ENCODE assay signal across 30 cellular contexts in genomic region chr4:78069309-78069708, GRCh38. TPM values are rescaled to one million over a fixed set of nuclear protein-coding genes. Genes with fewer than 3 reads are reported as not detected.
"Had no signal": no experiment of that assay in that cellular context is flagged by ENCODE, and none has a peak within 500 bp of the region (broad histone marks: within the 10 kb centered on the region; RNA-seq: fewer than 3 reads in every experiment).

No MANE protein-coding gene starts in this region.

- ATAC-seq: activated T-helper 17 cell treated with anti-CD3 and anti-CD28 coated beads, Interleukin-2, amount 50 U/mL, for 72 hours; effector memory CD8-positive, alpha-beta T cell; gastroesophageal sphincter; T-helper 17 cell had no signal

- H3K9me3 Mint-ChIP-seq: activated CD4-positive, alpha-beta memory T cell treated with anti-CD3 and anti-CD28 coated beads, Interleukin-2, amount 10 ng/mL, durations not matched to agents 7 days and 5 days; activated CD4-positive, alpha-beta T cell treated with anti-CD3 and anti-CD28 coated beads, Interleukin-2, amount 10 ng/mL, durations not matched to agents 7 days and 5 days; activated T-cell treated with anti-CD3 and anti-CD28 coated beads, Interleukin-2, amount 50 U/mL, for 24 hours; activated T-helper 17 cell treated with anti-CD3 and anti-CD28 coated beads, Interleukin-2, amount 50 U/mL, for 72 hours; effector memory CD8-positive, alpha-beta T cell; T-helper 2 cell treated with Interferon-gamma antibody and Interleukin-4, amounts not matched to agents 5 μg/mL and 100 μg/mL, for 36 hours had no signal

- H3K27me3 ChIP-seq: brain microvascular endothelial cell, esophagus squamous epithelium, gastroesophageal sphincter had no signal

- H3K36me3 ChIP-seq: brain microvascular endothelial cell, esophagus squamous epithelium, gastroesophageal sphincter had no signal

- H3K9me3 ChIP-seq: esophagus squamous epithelium, gastroesophageal sphincter had no signal

- H3K27ac Mint-ChIP-seq: activated CD4-positive, alpha-beta memory T cell treated with anti-CD3 and anti-CD28 coated beads, Interleukin-2, amount 10 ng/mL, durations not matched to agents 7 days and 5 days; activated CD4-positive, alpha-beta T cell treated with anti-CD3 and anti-CD28 coated beads, Interleukin-2, amount 10 ng/mL, durations not matched to agents 7 days and 5 days; activated naive CD8-positive, alpha-beta T cell; activated T-cell treated with anti-CD3 and anti-CD28 coated beads, Interleukin-2, amount 50 U/mL, for 24 hours; activated T-helper 17 cell treated with anti-CD3 and anti-CD28 coated beads, Interleukin-2, amount 50 U/mL, for 72 hours; effector memory CD8-positive, alpha-beta T cell; T-helper 17 cell; T-helper 2 cell treated with Interferon-gamma antibody and Interleukin-4, amounts not matched to agents 5 μg/mL and 100 μg/mL, for 36 hours had no signal

- DNase-seq: activated CD4-positive, alpha-beta memory T cell treated with anti-CD3 and anti-CD28 coated beads, Interleukin-2, amount 10 ng/mL, durations not matched to agents 7 days and 5 days; activated CD4-positive, alpha-beta T cell treated with anti-CD3 and anti-CD28 coated beads for 1 hour; activated CD4-positive, alpha-beta T cell treated with anti-CD3 and anti-CD28 coated beads for 4 hours; activated CD4-positive, alpha-beta T cell treated with anti-CD3 and anti-CD28 coated beads, Interleukin-2, amount 10 ng/mL, durations not matched to agents 7 days and 5 days; activated CD4-positive, alpha-beta T cell treated with anti-CD3 and anti-CD28 coated beads, Interleukin-2, amount 50 U/mL, for 4 hours; activated CD8-positive, alpha-beta memory T cell treated with anti-CD3 and anti-CD28 coated beads, Interleukin-2, amount 50 U/mL, for 48 hours; activated effector memory CD4-positive, alpha-beta T cell treated with Interleukin-2 at 50 U/mL for 16 hours; activated gamma-delta T cell treated with Interleukin-2 at 50 U/mL for 16 hours; activated naive CD4-positive, alpha-beta T cell treated with anti-CD3 and anti-CD28 coated beads, Interleukin-2, amount 50 U/mL, for 16 hours; activated naive CD4-positive, alpha-beta T cell treated with Interleukin-2 at 50 U/mL for 16 hours; activated T-cell treated with anti-CD3 and anti-CD28 coated beads for 4 hours; activated T-cell treated with anti-CD3 and anti-CD28 coated beads, Interleukin-2, amount 50 U/mL, for 24 hours; amniotic stem cell; anterior cingulate cortex; brain microvascular endothelial cell; caudate nucleus; cortex of kidney; dermis blood vessel endothelial cell; effector CD4-positive, alpha-beta T cell; effector memory CD8-positive, alpha-beta T cell; esophagus squamous epithelium; foreskin melanocyte; T-helper 1 cell; T-helper 17 cell; T1000 had no signal

- H3K36me3 Mint-ChIP-seq: activated naive CD8-positive, alpha-beta T cell had no signal

- H3K4me1 ChIP-seq: gastroesophageal sphincter had no signal

- H3K27ac ChIP-seq: brain microvascular endothelial cell, epithelial cell of prostate, esophagus squamous epithelium, gastroesophageal sphincter had no signal

- H3K4me3 Mint-ChIP-seq: activated CD4-positive, alpha-beta memory T cell treated with anti-CD3 and anti-CD28 coated beads, Interleukin-2, amount 10 ng/mL, durations not matched to agents 7 days and 5 days; activated CD4-positive, alpha-beta T cell treated with anti-CD3 and anti-CD28 coated beads, Interleukin-2, amount 10 ng/mL, durations not matched to agents 7 days and 5 days; activated naive CD8-positive, alpha-beta T cell; activated T-cell treated with anti-CD3 and anti-CD28 coated beads, Interleukin-2, amount 50 U/mL, for 24 hours; activated T-helper 17 cell treated with anti-CD3 and anti-CD28 coated beads, Interleukin-2, amount 50 U/mL, for 72 hours; effector memory CD8-positive, alpha-beta T cell; T-helper 17 cell; T-helper 2 cell treated with Interferon-gamma antibody and Interleukin-4, amounts not matched to agents 5 μg/mL and 100 μg/mL, for 36 hours had no signal

- H3K4me3 ChIP-seq: esophagus squamous epithelium, gastroesophageal sphincter had no signal

- H3K4me1 Mint-ChIP-seq: activated CD4-positive, alpha-beta memory T cell treated with anti-CD3 and anti-CD28 coated beads, Interleukin-2, amount 10 ng/mL, durations not matched to agents 7 days and 5 days; activated CD4-positive, alpha-beta T cell treated with anti-CD3 and anti-CD28 coated beads, Interleukin-2, amount 10 ng/mL, durations not matched to agents 7 days and 5 days; activated T-helper 17 cell treated with anti-CD3 and anti-CD28 coated beads, Interleukin-2, amount 50 U/mL, for 72 hours; T-helper 17 cell had no signal

RNA-seq across cellular contexts. Expression of gene FRAS1, which starts 12.2 kb away (rescaled TPM):
- total RNA-seq: activated CD4-positive, alpha-beta memory T cell treated with anti-CD3 and anti-CD28 coated beads, Interleukin-2, amount 10 ng/mL, durations not matched to agents 7 days and 5 days; activated CD4-positive, alpha-beta T cell treated with anti-CD3 and anti-CD28 coated beads, Interleukin-2, amount 10 ng/mL, durations not matched to agents 7 days and 5 days; activated T-helper 17 cell treated with anti-CD3 and anti-CD28 coated beads, Interleukin-2, amount 50 U/mL, for 72 hours; T-helper 17 cell had no signal
